8 cellular contexts compared by ENCODE assay signal in the genomic region with DNA sequence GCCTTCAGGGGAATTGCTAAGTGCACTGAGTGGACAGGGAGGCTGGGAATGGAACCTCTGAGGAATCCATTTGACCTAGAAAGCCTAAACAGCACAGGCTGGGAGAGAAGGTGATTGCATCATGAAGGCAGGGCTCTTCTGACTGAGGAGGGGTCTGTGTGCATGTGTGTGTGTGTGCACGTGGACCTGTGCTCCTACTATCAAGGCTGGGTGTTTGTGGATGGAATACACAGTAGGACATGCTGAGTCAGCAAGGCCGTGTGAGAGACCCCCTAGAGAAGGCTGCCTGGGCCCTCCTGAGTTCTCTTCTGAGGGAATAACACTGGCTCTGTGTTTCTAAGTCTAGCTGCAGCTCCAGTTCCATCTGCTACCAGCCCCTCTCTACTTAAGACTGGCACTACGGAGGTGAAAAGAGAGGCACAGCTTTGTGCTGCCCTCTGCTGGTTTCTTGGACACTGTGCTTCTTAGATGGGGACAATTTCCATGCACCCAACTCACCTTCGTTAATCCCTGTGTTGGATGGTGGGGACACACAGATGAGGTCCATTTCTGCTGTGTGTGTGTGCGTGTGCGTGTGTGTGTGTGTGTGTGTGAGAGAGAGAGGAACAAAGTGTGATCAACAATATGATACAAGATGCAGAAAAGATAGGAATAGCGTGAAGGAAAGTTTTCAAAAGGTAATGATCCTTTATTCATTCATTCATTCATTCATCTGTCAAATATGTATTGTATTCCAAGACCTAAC. TPM values are rescaled to one million over a fixed set of nuclear protein-coding genes. Genes with fewer than 3 reads are reported as not detected.
A peak's percentile ranks its signal among the peaks of the same experiment; 100 is the strongest.
DNase-seq lines count a peak whose midpoint lies in the region; ATAC-seq and TF ChIP-seq lines count a peak whose summit lies in the region.

No MANE protein-coding gene starts in this region.

- no peaks in the 10 kb centered on the region for H3K36me3 ChIP-seq in left ventricle myocardium inferior

- H3K36me3 Mint-ChIP-seq in activated naive CD8-positive, alpha-beta T cell treated with anti-CD3 and anti-CD28 coated beads for 36 hours, result no peaks in the 10 kb centered on the region

- DNase-seq in GDM1 (lab: John Stamatoyannopoulos, UW) (peak; percentile 54), NCI-H1436 (lab: John Stamatoyannopoulos, UW) (peak; percentile 79), SKM-1 treated with dmso at 0.1 percent for 144 hours (lab: John Stamatoyannopoulos, UW; ENCODE audit: unreplicated experiment) (peak; percentile 50), left ventricle myocardium inferior (peak; percentile 48), retina (peak; percentile 81)
- peak; percentile 49 for DNase-seq in activated naive CD8-positive, alpha-beta T cell treated with anti-CD3 and anti-CD28 coated beads for 36 hours

- H3K27ac Mint-ChIP-seq in activated naive CD8-positive, alpha-beta T cell treated with anti-CD3 and anti-CD28 coated beads for 36 hours, result no peak overlapping the region

- H3K9me3 Mint-ChIP-seq in activated naive CD8-positive, alpha-beta T cell treated with anti-CD3 and anti-CD28 coated beads for 36 hours, result peaks cover 3% of the 10 kb centered on the region

- peak overlapping the region; percentile 51 for H3K27ac ChIP-seq in left ventricle myocardium inferior (replicated peaks)

- no peaks in the 10 kb centered on the region for H3K9me3 ChIP-seq in left ventricle myocardium inferior (replicated peaks)

- ATAC-seq in HG02610 (IDR thresholded peaks at IDR 0.05; ENCODE audit: unreplicated experiment) (peak; percentile 87), HG02840 (IDR thresholded peaks at IDR 0.05; ENCODE audit: low FRiP score, unreplicated experiment) (no peak)

- H3K27me3 Mint-ChIP-seq in activated naive CD8-positive, alpha-beta T cell treated with anti-CD3 and anti-CD28 coated beads for 36 hours, result peaks cover 27% of the 10 kb centered on the region

- H3K4me1 Mint-ChIP-seq in activated naive CD8-positive, alpha-beta T cell treated with anti-CD3 and anti-CD28 coated beads for 36 hours, result no peaks in the 10 kb centered on the region

- intact Hi-C loops in left ventricle myocardium inferior (cut with micrococcal nuclease), result loop anchor here (10.0 kb wide), 1 partner anchor 190 kb away; a partner anchor contains a TSS

- H3K4me3 ChIP-seq in left ventricle myocardium inferior, result no peak overlapping the region

- H3K27me3 ChIP-seq in left ventricle myocardium inferior (ENCODE audit: low read depth), result peaks cover 29% of the 10 kb centered on the region

- peaks cover 19% of the 10 kb centered on the region for H3K4me1 ChIP-seq in left ventricle myocardium inferior

- H3K4me3 Mint-ChIP-seq in activated naive CD8-positive, alpha-beta T cell treated with anti-CD3 and anti-CD28 coated beads for 36 hours, result no peak overlapping the region

- peak; percentile 89 for TF ChIP-seq CTCF in left ventricle myocardium inferior (IDR thresholded peaks at IDR 0.05; ENCODE audit: borderline replicate concordance)

RNA-seq across cellular contexts. Expression of a gene that starts 6.2 kb away (rescaled TPM):
- 10 to 100 TPM; 38.3 to 42.5 TPM for total RNA-seq in activated naive CD8-positive, alpha-beta T cell treated with anti-CD3 and anti-CD28 coated beads for 36 hours
- 59.0 TPM for total RNA-seq in left ventricle myocardium inferior

RNA-seq across cellular contexts. Expression of a gene that starts 53.5 kb away (rescaled TPM):
- not detected for total RNA-seq in activated naive CD8-positive, alpha-beta T cell treated with anti-CD3 and anti-CD28 coated beads for 36 hours
- total RNA-seq in left ventricle myocardium inferior, result 0.22 TPM

RNA-seq across cellular contexts. Expression of a gene that starts 57.0 kb away (rescaled TPM):
- 10 to 100 TPM; 45.0 to 46.6 TPM for total RNA-seq in activated naive CD8-positive, alpha-beta T cell treated with anti-CD3 and anti-CD28 coated beads for 36 hours
- total RNA-seq in left ventricle myocardium inferior, result 235 TPM
